In genomic region chr10:46292573-46293023, GRCh38 we compare ENCODE assay signal across 17 cellular contexts. TPM values are rescaled to one million over a fixed set of nuclear protein-coding genes. Genes with fewer than 3 reads are reported as not detected.
"Had no signal": no experiment of that assay in that cellular context is flagged by ENCODE, and none has a peak within 500 bp of the region (broad histone marks: within the 10 kb centered on the region; RNA-seq: fewer than 3 reads in every experiment).

No MANE protein-coding gene starts in this region.

- H3K4me3 Mint-ChIP-seq: activated CD8-positive, alpha-beta T cell treated with anti-CD3 and anti-CD28 coated beads, Interleukin-2, amount 10 ng/mL, durations not matched to agents 7 days and 5 days; activated naive CD8-positive, alpha-beta T cell treated with anti-CD3 and anti-CD28 coated beads, Interleukin-2, amount 10 ng/mL, durations not matched to agents 7 days and 5 days; immature natural killer cell; nephron progenitor cell; stimulated activated effector memory CD8-positive, alpha-beta T cell treated with anti-CD3 and anti-CD28 coated beads, Interleukin-12 subunit alpha, Interleukin-12 subunit beta, amount 100 ng/mL, for 72 hours; T-helper 2 cell treated with Interferon-gamma antibody and Interleukin-4, amounts not matched to agents 5 μg/mL and 100 μg/mL, for 36 hours had no signal

- H3K9me3 ChIP-seq: SJSA1, tibial artery had no signal

- H3K27ac ChIP-seq: dorsolateral prefrontal cortex, SJSA1, tibial artery had no signal

- H3K36me3 Mint-ChIP-seq: activated naive CD8-positive, alpha-beta T cell treated with anti-CD3 and anti-CD28 coated beads, Interleukin-2, amount 10 ng/mL, durations not matched to agents 7 days and 5 days; immature natural killer cell; stimulated activated effector memory CD8-positive, alpha-beta T cell treated with anti-CD3 and anti-CD28 coated beads, Interleukin-12 subunit alpha, Interleukin-12 subunit beta, amount 100 ng/mL, for 72 hours had no signal

- ATAC-seq: activated CD8-positive, alpha-beta T cell treated with anti-CD3 and anti-CD28 coated beads, Interleukin-2, amount 10 ng/mL, durations not matched to agents 7 days and 5 days; esophagus mucosa; stimulated activated effector memory CD8-positive, alpha-beta T cell treated with anti-CD3 and anti-CD28 coated beads, Interleukin-12 subunit alpha, Interleukin-12 subunit beta, amount 100 ng/mL, for 72 hours had no signal

- H3K4me2 ChIP-seq: smooth muscle cell had no signal

- DNase-seq: activated CD4-positive, alpha-beta T cell treated with anti-CD3 and anti-CD28 coated beads for 1 hour; activated CD8-positive, alpha-beta T cell treated with anti-CD3 and anti-CD28 coated beads, Interleukin-2, amount 10 ng/mL, durations not matched to agents 7 days and 5 days; activated gamma-delta T cell; activated naive CD8-positive, alpha-beta T cell treated with anti-CD3 and anti-CD28 coated beads, Interleukin-2, amount 10 ng/mL, durations not matched to agents 7 days and 5 days; anterior cingulate cortex; immature natural killer cell; nephron progenitor cell; SW 1271 had no signal

- H3K27me3 ChIP-seq: dorsolateral prefrontal cortex, SJSA1 had no signal

- H3K36me3 ChIP-seq: SJSA1, tibial artery had no signal

- H3K27ac Mint-ChIP-seq: activated CD8-positive, alpha-beta T cell treated with anti-CD3 and anti-CD28 coated beads, Interleukin-2, amount 10 ng/mL, durations not matched to agents 7 days and 5 days; activated naive CD8-positive, alpha-beta T cell treated with anti-CD3 and anti-CD28 coated beads, Interleukin-2, amount 10 ng/mL, durations not matched to agents 7 days and 5 days; immature natural killer cell; nephron progenitor cell; stimulated activated effector memory CD8-positive, alpha-beta T cell treated with anti-CD3 and anti-CD28 coated beads, Interleukin-12 subunit alpha, Interleukin-12 subunit beta, amount 100 ng/mL, for 72 hours; T-helper 2 cell treated with Interferon-gamma antibody and Interleukin-4, amounts not matched to agents 5 μg/mL and 100 μg/mL, for 36 hours had no signal

- H3K9me3 Mint-ChIP-seq: activated naive CD8-positive, alpha-beta T cell treated with anti-CD3 and anti-CD28 coated beads, Interleukin-2, amount 10 ng/mL, durations not matched to agents 7 days and 5 days; immature natural killer cell; nephron progenitor cell; stimulated activated effector memory CD8-positive, alpha-beta T cell treated with anti-CD3 and anti-CD28 coated beads, Interleukin-12 subunit alpha, Interleukin-12 subunit beta, amount 100 ng/mL, for 72 hours; T-helper 2 cell treated with Interferon-gamma antibody and Interleukin-4, amounts not matched to agents 5 μg/mL and 100 μg/mL, for 36 hours had no signal

- H3K4me1 Mint-ChIP-seq: activated naive CD8-positive, alpha-beta T cell treated with anti-CD3 and anti-CD28 coated beads, Interleukin-2, amount 10 ng/mL, durations not matched to agents 7 days and 5 days; immature natural killer cell had no signal

- H3K4me3 ChIP-seq: dorsolateral prefrontal cortex, SJSA1, smooth muscle cell, tibial artery had no signal

RNA-seq across cellular contexts. Expression of gene ANTXRL, which starts 5.8 kb away (rescaled TPM):
- total RNA-seq: activated CD8-positive, alpha-beta T cell treated with anti-CD3 and anti-CD28 coated beads, Interleukin-2, amount 10 ng/mL, durations not matched to agents 7 days and 5 days; activated naive CD8-positive, alpha-beta T cell treated with anti-CD3 and anti-CD28 coated beads, Interleukin-2, amount 10 ng/mL, durations not matched to agents 7 days and 5 days; chondrocyte; esophagus mucosa; osteocyte; SJSA1; smooth muscle cell had no signal
- polyA plus RNA-seq: immature natural killer cell, smooth muscle cell had no signal
